In genomic region chr16:51048544-51048943, GRCh38 we compare ENCODE assay signal across 22 cellular contexts.
A peak's percentile ranks its signal among the peaks of the same experiment; 100 is the strongest.
DNase-seq lines count a peak whose midpoint lies in the region; TF ChIP-seq lines count a peak whose summit lies in the region.
"Had no signal": no experiment of that assay in that cellular context is flagged by ENCODE, and none has a peak within 500 bp of the region (broad histone marks: within the 10 kb centered on the region; RNA-seq: fewer than 3 reads in every experiment).

No MANE protein-coding gene starts in this region.

- no peaks in the 10 kb centered on the region for H3K79me1 ChIP-seq in mesenchymal stem cell (replicated peaks; ENCODE audit: low read length, poor library complexity, severe bottlenecking)

- H2BK15ac ChIP-seq in mesenchymal stem cell (ENCODE audit: low read depth, poor library complexity, severe bottlenecking): no peak overlapping the region

- TF ChIP-seq CTCF in NB4 (IDR thresholded peaks at IDR 0.05; ENCODE audit: low read depth, low read length): no peak

- H2BK5ac ChIP-seq in mesenchymal stem cell (ENCODE audit: low read depth, low read length, poor library complexity, severe bottlenecking): no peak overlapping the region

- H3K9ac ChIP-seq in mesenchymal stem cell (ENCODE audit: low read length): no peak overlapping the region

- no peak overlapping the region for H3K4ac ChIP-seq in mesenchymal stem cell (ENCODE audit: low read depth in 1 of 2, low read length in 2 of 2)

- DNase-seq in EH (ENCODE audit: low read depth): peak; percentile 11
- DNase-seq in NB4 (ENCODE audit: low read depth): peak; percentile 75
- DNase-seq in astrocyte of the hippocampus (ENCODE audit: low read depth, low spot score): peak; percentile 44
- no peak for DNase-seq in mesenchymal stem cell
- DNase-seq in NCI-H748 treated with DMSO at 0.1 percent for 48 hours (lab: John Stamatoyannopoulos, UW): no peak
- no peak for DNase-seq in cerebellar cortex (ENCODE audit: low spot score)
- DNase-seq in NCI-H1417 treated with DMSO at 0.1 percent for 48 hours (lab: John Stamatoyannopoulos, UW): no peak
- no peak for DNase-seq in NCI-H1417 (lab: John Stamatoyannopoulos, UW)
- DNase-seq: activated CD8-positive, alpha-beta T cell treated with anti-CD3 and anti-CD28 coated beads, Interleukin-2, amount 10 ng/mL, durations not matched to agents 7 days and 5 days; activated naive CD4-positive, alpha-beta T cell treated with anti-CD3 and anti-CD28 coated beads, Interleukin-2, amount 50 U/mL, for 16 hours; activated T-cell treated with anti-CD3 and anti-CD28 coated beads, Interleukin-2, amount 50 U/mL, for 48 hours; CD4-positive, CD25-positive, alpha-beta regulatory T cell; colonic mucosa; DND-41; GOT3; hypothalamus; left cardiac atrium; NCI-H1092; NCI-H69; psoas muscle; SW 1271; WERI-Rb-1 had no signal

- H2AFZ ChIP-seq in mesenchymal stem cell (ENCODE audit: low read depth, low read length): no peak overlapping the region

- no peak overlapping the region for H4K8ac ChIP-seq in mesenchymal stem cell (ENCODE audit: low read length)

- no peak overlapping the region for H3K14ac ChIP-seq in mesenchymal stem cell (ENCODE audit: low read length in 2 of 2)

- peaks cover 0 to 3% of the 10 kb centered on the region in 2 experiments for H3K27me3 ChIP-seq in mesenchymal stem cell (ENCODE audit: control insufficient read depth in 1 of 2, insufficient read depth in 1 of 2, low read length in 2 of 2)
- H3K27me3 ChIP-seq: colonic mucosa had no signal

- H3K4me2 ChIP-seq in mesenchymal stem cell (ENCODE audit: low read length, poor library complexity, severe bottlenecking): no peak overlapping the region

- H3K4me1 ChIP-seq in mesenchymal stem cell (ENCODE audit: control insufficient read depth, insufficient read depth, low read depth, low read length): peaks cover 22% of the 10 kb centered on the region
- H3K4me1 ChIP-seq: colonic mucosa, psoas muscle had no signal

- H2AK5ac ChIP-seq in mesenchymal stem cell (ENCODE audit: low read length, severe bottlenecking): no peak overlapping the region

- H3K9me3 ChIP-seq in mesenchymal stem cell (ENCODE audit: control insufficient read depth, low read length): no peaks in the 10 kb centered on the region
- H3K9me3 ChIP-seq: colonic mucosa, psoas muscle had no signal

- H3K36me3 ChIP-seq in mesenchymal stem cell (ENCODE audit: control insufficient read depth in 1 of 2, insufficient read depth in 2 of 2, low read depth in 1 of 2, low read length in 2 of 2): no peaks in the 10 kb centered on the region
- H3K36me3 ChIP-seq: colonic mucosa, WERI-Rb-1 had no signal

- no peak overlapping the region for H4K91ac ChIP-seq in mesenchymal stem cell (ENCODE audit: low read length)

- H2BK12ac ChIP-seq in mesenchymal stem cell (ENCODE audit: low read length in 2 of 2): no peak overlapping the region

- H3K27ac ChIP-seq in mesenchymal stem cell (ENCODE audit: low read length, poor library complexity, severe bottlenecking): peak overlapping the region; percentile 37
- H3K27ac ChIP-seq: colonic mucosa, psoas muscle, WERI-Rb-1 had no signal

- H2BK120ac ChIP-seq in mesenchymal stem cell (ENCODE audit: low read depth, low read length): no peak overlapping the region

- WGBS in mesenchymal stem cell: 54% methylated on average over 3 of the region's 3 CpGs

- no peak for TF ChIP-seq POLR2A in NB4 (IDR thresholded peaks at IDR 0.05; ENCODE audit: extremely low read depth, insufficient read length)

- no peak overlapping the region for H3K4me3 ChIP-seq in NB4 (ENCODE audit: low read depth, low read length)
- H3K4me3 ChIP-seq in mesenchymal stem cell (ENCODE audit: insufficient read depth in 1 of 2, low read depth in 1 of 2, low read length in 2 of 2): no peak overlapping the region
- H3K4me3 ChIP-seq: colonic mucosa, psoas muscle had no signal

- no peak overlapping the region for H3K18ac ChIP-seq in mesenchymal stem cell (ENCODE audit: low read depth in 1 of 2, low read length in 2 of 2)

- H3K23ac ChIP-seq in mesenchymal stem cell (ENCODE audit: low read length in 2 of 2): no peak overlapping the region

Comparison
In these comparisons a context has a peak if more than half of its experiments do, and no peak if none do; other contexts are left out.
1. DNase-seq: peak in EH (single experiment), NB4 (single experiment) and astrocyte of the hippocampus (single experiment); none in mesenchymal stem cell (single experiment), NCI-H748 treated with DMSO at 0.1 percent for 48 hours (single experiment), cerebellar cortex (single experiment), NCI-H1417 treated with DMSO at 0.1 percent for 48 hours (single experiment) and NCI-H1417 (0 of 3).